In the genomic region with DNA sequence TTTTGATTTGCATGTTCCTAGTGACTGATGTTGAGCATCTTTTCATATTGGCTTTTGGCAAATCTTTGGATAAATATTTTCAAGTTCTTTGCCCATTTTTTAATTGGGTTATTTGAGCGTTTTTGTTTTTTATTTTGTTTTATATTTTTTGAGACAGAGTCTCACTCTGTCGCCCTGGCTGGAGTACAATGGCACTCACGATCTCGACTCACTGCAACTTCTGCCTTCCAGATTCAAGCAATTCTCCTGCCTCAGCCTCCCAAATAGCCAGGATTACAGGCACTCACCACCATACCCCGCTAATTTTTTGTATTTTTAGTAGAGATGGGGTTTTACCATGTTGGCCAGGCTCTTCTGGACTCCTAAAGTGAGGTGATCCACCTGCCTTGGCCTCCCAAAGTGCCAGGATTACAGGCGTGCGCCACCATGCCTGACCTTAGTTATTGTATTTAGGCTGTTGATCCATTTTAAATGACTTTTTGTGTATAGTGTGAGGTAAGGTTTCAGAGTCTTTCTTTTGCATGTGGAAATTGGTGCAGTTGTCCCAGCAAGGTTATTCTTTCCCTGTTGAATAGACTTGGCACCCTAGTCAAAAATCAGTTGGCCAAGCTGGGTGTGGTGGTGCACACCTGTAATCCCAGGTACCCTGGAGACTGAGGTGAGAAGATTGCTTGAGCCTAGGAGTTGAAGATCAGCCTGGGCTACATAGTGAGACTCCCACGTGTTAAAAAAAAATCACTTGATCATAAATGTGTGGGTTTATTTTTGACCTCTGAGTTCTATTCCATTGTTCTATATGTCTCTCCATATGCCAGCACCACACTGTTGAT, we compare ENCODE assay signal across 2 cellular contexts.
TF ChIP-seq lines count a peak whose summit lies in the region.

No MANE protein-coding gene starts in this region.

TF ChIP-seq in HCT116, 20 proteins besides CTCF, POLR2A, EP300 and RAD21:
- TF ChIP-seq JUND (IDR thresholded peaks at IDR 0.05) (no peak), CEBPB (IDR thresholded peaks at IDR 0.05; ENCODE audit: low read depth) (no peak), EZH2 (IDR thresholded peaks at IDR 0.05) (no peak), POLR2AphosphoS5 (IDR thresholded peaks at IDR 0.05; ENCODE audit: low read depth, low read length) (no peak), ELF1 (IDR thresholded peaks at IDR 0.05; ENCODE audit: borderline replicate concordance, low read depth) (no peak), ZNF274 (IDR thresholded peaks at IDR 0.05; ENCODE audit: low read depth, low read length) (no peak)
- TF ChIP-seq, protein P1, sequence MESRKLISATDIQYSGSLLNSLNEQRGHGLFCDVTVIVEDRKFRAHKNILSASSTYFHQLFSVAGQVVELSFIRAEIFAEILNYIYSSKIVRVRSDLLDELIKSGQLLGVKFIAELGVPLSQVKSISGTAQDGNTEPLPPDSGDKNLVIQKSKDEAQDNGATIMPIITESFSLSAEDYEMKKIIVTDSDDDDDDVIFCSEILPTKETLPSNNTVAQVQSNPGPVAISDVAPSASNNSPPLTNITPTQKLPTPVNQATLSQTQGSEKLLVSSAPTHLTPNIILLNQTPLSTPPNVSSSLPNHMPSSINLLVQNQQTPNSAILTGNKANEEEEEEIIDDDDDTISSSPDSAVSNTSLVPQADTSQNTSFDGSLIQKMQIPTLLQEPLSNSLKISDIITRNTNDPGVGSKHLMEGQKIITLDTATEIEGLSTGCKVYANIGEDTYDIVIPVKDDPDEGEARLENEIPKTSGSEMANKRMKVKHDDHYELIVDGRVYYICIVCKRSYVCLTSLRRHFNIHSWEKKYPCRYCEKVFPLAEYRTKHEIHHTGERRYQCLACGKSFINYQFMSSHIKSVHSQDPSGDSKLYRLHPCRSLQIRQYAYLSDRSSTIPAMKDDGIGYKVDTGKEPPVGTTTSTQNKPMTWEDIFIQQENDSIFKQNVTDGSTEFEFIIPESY (IDR thresholded peaks at IDR 0.05; ENCODE audit: extremely low read depth, insufficient replicate concordance, low read length), result no peak
- TF ChIP-seq, protein P2, sequence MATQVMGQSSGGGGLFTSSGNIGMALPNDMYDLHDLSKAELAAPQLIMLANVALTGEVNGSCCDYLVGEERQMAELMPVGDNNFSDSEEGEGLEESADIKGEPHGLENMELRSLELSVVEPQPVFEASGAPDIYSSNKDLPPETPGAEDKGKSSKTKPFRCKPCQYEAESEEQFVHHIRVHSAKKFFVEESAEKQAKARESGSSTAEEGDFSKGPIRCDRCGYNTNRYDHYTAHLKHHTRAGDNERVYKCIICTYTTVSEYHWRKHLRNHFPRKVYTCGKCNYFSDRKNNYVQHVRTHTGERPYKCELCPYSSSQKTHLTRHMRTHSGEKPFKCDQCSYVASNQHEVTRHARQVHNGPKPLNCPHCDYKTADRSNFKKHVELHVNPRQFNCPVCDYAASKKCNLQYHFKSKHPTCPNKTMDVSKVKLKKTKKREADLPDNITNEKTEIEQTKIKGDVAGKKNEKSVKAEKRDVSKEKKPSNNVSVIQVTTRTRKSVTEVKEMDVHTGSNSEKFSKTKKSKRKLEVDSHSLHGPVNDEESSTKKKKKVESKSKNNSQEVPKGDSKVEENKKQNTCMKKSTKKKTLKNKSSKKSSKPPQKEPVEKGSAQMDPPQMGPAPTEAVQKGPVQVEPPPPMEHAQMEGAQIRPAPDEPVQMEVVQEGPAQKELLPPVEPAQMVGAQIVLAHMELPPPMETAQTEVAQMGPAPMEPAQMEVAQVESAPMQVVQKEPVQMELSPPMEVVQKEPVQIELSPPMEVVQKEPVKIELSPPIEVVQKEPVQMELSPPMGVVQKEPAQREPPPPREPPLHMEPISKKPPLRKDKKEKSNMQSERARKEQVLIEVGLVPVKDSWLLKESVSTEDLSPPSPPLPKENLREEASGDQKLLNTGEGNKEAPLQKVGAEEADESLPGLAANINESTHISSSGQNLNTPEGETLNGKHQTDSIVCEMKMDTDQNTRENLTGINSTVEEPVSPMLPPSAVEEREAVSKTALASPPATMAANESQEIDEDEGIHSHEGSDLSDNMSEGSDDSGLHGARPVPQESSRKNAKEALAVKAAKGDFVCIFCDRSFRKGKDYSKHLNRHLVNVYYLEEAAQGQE (IDR thresholded peaks at IDR 0.05; ENCODE audit: low read depth), result no peak
- TF ChIP-seq, protein P3, sequence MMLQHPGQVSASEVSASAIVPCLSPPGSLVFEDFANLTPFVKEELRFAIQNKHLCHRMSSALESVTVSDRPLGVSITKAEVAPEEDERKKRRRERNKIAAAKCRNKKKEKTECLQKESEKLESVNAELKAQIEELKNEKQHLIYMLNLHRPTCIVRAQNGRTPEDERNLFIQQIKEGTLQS (IDR thresholded peaks at IDR 0.05), result no peak

TF ChIP-seq in endothelial cell of umbilical vein, 7 proteins besides CTCF, POLR2A, EP300 and RAD21:
- no peak for TF ChIP-seq JUN (IDR thresholded peaks at IDR 0.05; ENCODE audit: borderline replicate concordance, insufficient read depth, insufficient read length, low read depth)
